ENCODE assay signal across 1 cellular context in genomic region chr6:114404339-114404955, GRCh38.
TF ChIP-seq lines count a peak whose summit lies in the region.

No MANE protein-coding gene starts in this region.

TF ChIP-seq in H1, 55 proteins besides CTCF, POLR2A, EP300 and RAD21:
- no peak for TF ChIP-seq CHD7 (IDR thresholded peaks at IDR 0.05; ENCODE audit: insufficient replicate concordance, low read length)
- peak; percentile 53; the same call in 1 of the 2 replicates for TF ChIP-seq POLR2AphosphoS5 (IDR thresholded peaks at IDR 0.05; ENCODE audit: low read depth, low read length)
- TF ChIP-seq SAP30 (IDR thresholded peaks at IDR 0.05; ENCODE audit: insufficient read depth, insufficient replicate concordance, low read length), result no peak
